ENCODE assay signal across 34 cellular contexts in genomic region chr16:21064203-21064602, GRCh38.
"Had no signal": no experiment of that assay in that cellular context is flagged by ENCODE, and none has a peak within 500 bp of the region (broad histone marks: within the 10 kb centered on the region; RNA-seq: fewer than 3 reads in every experiment).

No MANE protein-coding gene starts in this region.

- FAIRE-seq: astrocyte, bronchial epithelial cell had no signal

- DNase-seq: activated effector memory CD4-positive, alpha-beta T cell treated with anti-CD3 and anti-CD28 coated beads, Interleukin-2, amount 50 U/mL, for 16 hours; activated effector memory CD4-positive, alpha-beta T cell treated with Interleukin-2 at 50 U/mL for 16 hours; activated gamma-delta T cell; activated gamma-delta T cell treated with Interleukin-2 at 50 U/mL for 16 hours; activated naive CD4-positive, alpha-beta T cell; activated naive CD4-positive, alpha-beta T cell treated with anti-CD3 and anti-CD28 coated beads for 36 hours; activated naive CD4-positive, alpha-beta T cell treated with anti-CD3 and anti-CD28 coated beads, Interleukin-2, amount 10 ng/mL, durations not matched to agents 7 days and 5 days; activated naive CD4-positive, alpha-beta T cell treated with anti-CD3 and anti-CD28 coated beads, Interleukin-2, amount 50 U/mL, for 16 hours; activated naive CD4-positive, alpha-beta T cell treated with Interleukin-2 at 50 U/mL for 16 hours; activated naive CD8-positive, alpha-beta T cell treated with anti-CD3 and anti-CD28 coated beads for 36 hours; activated naive CD8-positive, alpha-beta T cell treated with anti-CD3 and anti-CD28 coated beads, Interleukin-2, amount 10 ng/mL, durations not matched to agents 7 days and 5 days; activated naive CD8-positive, alpha-beta T cell treated with anti-CD3 and anti-CD28 coated beads, Interleukin-2, amount 50 U/mL, for 24 hours; activated T-cell treated with anti-CD3 and anti-CD28 coated beads, Interleukin-2, amount 50 U/mL, for 1 hour; activated T-cell treated with anti-CD3 and anti-CD28 coated beads, Interleukin-2, amount 50 U/mL, for 24 hours; activated T-cell treated with anti-CD3 and anti-CD28 coated beads, Interleukin-2, amount 50 U/mL, for 4 hours; activated T-cell treated with anti-CD3 and anti-CD28 coated beads, Interleukin-2, amount 50 U/mL, for 48 hours; activated T-cell treated with anti-CD3 and anti-CD28 coated beads, Interleukin-2, amount 50 U/mL, for 72 hours; adrenal gland; amniotic stem cell; amygdala; anterior cingulate cortex; aorta; body of pancreas; brain microvascular endothelial cell; caudate nucleus; central memory CD4-positive, alpha-beta T cell; cerebellar nuclear complex had no signal

- H3K27ac ChIP-seq: adrenal gland, ascending aorta, body of pancreas, brain microvascular endothelial cell, breast epithelium, cardiac muscle cell had no signal

- H3K4me3 ChIP-seq: adrenal gland, ascending aorta, body of pancreas, breast epithelium, cardiac muscle cell had no signal

- H3K9me3 ChIP-seq: adrenal gland, ascending aorta, body of pancreas, breast epithelium had no signal

- ATAC-seq: activated naive CD4-positive, alpha-beta T cell treated with anti-CD3 and anti-CD28 coated beads, Interleukin-2, amount 50 U/mL, for 72 hours; activated naive CD8-positive, alpha-beta T cell treated with anti-CD3 and anti-CD28 coated beads, Interleukin-2, amount 50 U/mL, for 24 hours; activated T-cell treated with anti-CD3 and anti-CD28 coated beads, Interleukin-2, amount 50 U/mL, for 4 hours; activated T-cell treated with anti-CD3 and anti-CD28 coated beads, Interleukin-2, amount 50 U/mL, for 72 hours; activated T-helper 17 cell treated with anti-CD3 and anti-CD28 coated beads, Interleukin-2, amount 50 U/mL, for 72 hours; body of pancreas had no signal

- H3K4me1 ChIP-seq: adrenal gland, ascending aorta, body of pancreas, breast epithelium had no signal

- H3K36me3 ChIP-seq: adrenal gland, ascending aorta, brain microvascular endothelial cell, breast epithelium, cardiac muscle cell had no signal

- H3K27me3 ChIP-seq: adrenal gland, ascending aorta, body of pancreas, brain microvascular endothelial cell, breast epithelium, cardiac muscle cell had no signal
